ENCODE assay signal across 22 cellular contexts in the genomic region with DNA sequence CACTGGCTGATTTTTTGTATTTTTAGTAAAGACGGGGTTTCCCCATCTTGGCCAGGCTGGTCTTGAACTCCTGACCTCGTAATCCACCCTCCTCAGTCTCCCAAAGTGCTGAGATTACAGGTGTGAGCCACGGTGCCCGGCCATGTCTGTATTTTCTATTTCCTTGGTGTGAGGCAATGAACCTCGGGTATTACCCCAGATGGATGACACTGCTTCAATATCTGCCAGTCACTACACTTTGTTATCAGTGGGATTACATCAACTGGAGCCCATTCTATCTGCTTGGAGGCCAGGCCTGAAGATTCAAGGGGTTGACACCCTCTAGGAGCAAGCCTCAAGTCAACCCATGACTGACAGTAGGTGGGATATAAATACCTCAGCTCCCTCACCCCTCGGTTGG. TPM values are rescaled to one million over a fixed set of nuclear protein-coding genes. Genes with fewer than 3 reads are reported as not detected.
"Had no signal": no experiment of that assay in that cellular context is flagged by ENCODE, and none has a peak within 500 bp of the region (broad histone marks: within the 10 kb centered on the region; RNA-seq: fewer than 3 reads in every experiment).

No MANE protein-coding gene starts in this region.

- H3K27ac Mint-ChIP-seq: activated B cell treated with CpG ODN at 0.5 μM for 24 hours; activated CD4-positive, alpha-beta T cell treated with anti-CD3 and anti-CD28 coated beads, Interleukin-2, amount 10 ng/mL, durations not matched to agents 7 days and 5 days; activated CD8-positive, alpha-beta memory T cell treated with anti-CD3 and anti-CD28 coated beads, Interleukin-2, amount 10 ng/mL, durations not matched to agents 7 days and 5 days had no signal

- H3K4me3 Mint-ChIP-seq: activated B cell treated with CpG ODN at 0.5 μM for 24 hours; activated CD4-positive, alpha-beta T cell treated with anti-CD3 and anti-CD28 coated beads, Interleukin-2, amount 10 ng/mL, durations not matched to agents 7 days and 5 days; activated CD8-positive, alpha-beta memory T cell treated with anti-CD3 and anti-CD28 coated beads, Interleukin-2, amount 10 ng/mL, durations not matched to agents 7 days and 5 days; activated naive CD8-positive, alpha-beta T cell; activated T-cell treated with anti-CD3 and anti-CD28 coated beads, Interleukin-2, amount 50 U/mL, for 24 hours; activated T-helper 1 cell treated with anti-CD3 and anti-CD28 coated beads, Interleukin-12 subunit alpha, Interleukin-12 subunit beta, Interleukin-2, Interleukin-4 antibody, amounts not matched to agents 30 ng/mL and 10 ng/mL and 1 ng/mL, durations not matched to agents 14 hours and 24 hours and 36 hours had no signal

- DNase-seq: activated B cell treated with CpG ODN at 0.5 μM for 24 hours; activated CD4-positive, alpha-beta T cell treated with anti-CD3 and anti-CD28 coated beads, Interleukin-2, amount 10 ng/mL, durations not matched to agents 7 days and 5 days; activated CD8-positive, alpha-beta memory T cell treated with anti-CD3 and anti-CD28 coated beads, Interleukin-2, amount 10 ng/mL, durations not matched to agents 7 days and 5 days; activated effector memory CD4-positive, alpha-beta T cell treated with Interleukin-2 at 50 U/mL for 16 hours; activated naive CD4-positive, alpha-beta T cell; activated T-cell treated with anti-CD3 and anti-CD28 coated beads, Interleukin-2, amount 50 U/mL, for 24 hours; anterior cingulate cortex; cerebellar nuclear complex; KG1; NCI-H1105 treated with DMSO at 0.1 percent for 48 hours; NCI-H1436 treated with DMSO at 0.1 percent for 48 hours; NCI-H187; NCI-H2081; NCI-H510A treated with DMSO at 0.1 percent for 48 hours; NCI-H69; NK-92 treated with Interleukin-12 subunit alpha and Interleukin-12 subunit beta, amount 100 ng/mL, for 24 hours; PC-3; SHP77 had no signal

- H3K4me1 Mint-ChIP-seq: activated B cell treated with CpG ODN at 0.5 μM for 24 hours had no signal

- ATAC-seq: activated CD8-positive, alpha-beta memory T cell treated with anti-CD3 and anti-CD28 coated beads, Interleukin-2, amount 10 ng/mL, durations not matched to agents 7 days and 5 days; PC-3 had no signal

- H3K27me3 Mint-ChIP-seq: activated CD4-positive, alpha-beta T cell treated with anti-CD3 and anti-CD28 coated beads, Interleukin-2, amount 10 ng/mL, durations not matched to agents 7 days and 5 days; activated naive CD8-positive, alpha-beta T cell; activated T-cell treated with anti-CD3 and anti-CD28 coated beads, Interleukin-2, amount 50 U/mL, for 24 hours had no signal

RNA-seq across cellular contexts. Expression of gene ADGRE1, which starts 1.1 kb away (rescaled TPM):
- total RNA-seq: LHCN-M2, PC-3, SJSA1 had no signal
